ENCODE assay signal across 19 cellular contexts in genomic region chr4:150316332-150317205, GRCh38.
A peak's percentile ranks its signal among the peaks of the same experiment; 100 is the strongest.
DNase-seq lines count a peak whose midpoint lies in the region; TF ChIP-seq lines count a peak whose summit lies in the region.
"Had no signal": no experiment of that assay in that cellular context is flagged by ENCODE, and none has a peak within 500 bp of the region (broad histone marks: within the 10 kb centered on the region; RNA-seq: fewer than 3 reads in every experiment).

No MANE protein-coding gene starts in this region.

- H3T11ph ChIP-seq in H9 (ENCODE audit: low read length) = no peak overlapping the region

- no peak overlapping the region for H3K4me2 ChIP-seq in H9 (ENCODE audit: insufficient read depth, insufficient read length, low read length)

- H3K23me2 ChIP-seq in H9 (ENCODE audit: insufficient read length, low read depth, low read length, poor library complexity, severe bottlenecking) = no peaks in the 10 kb centered on the region

- H3K36me3 ChIP-seq in A673 (ENCODE audit: insufficient read depth, low read length, poor library complexity, severe bottlenecking) (no peaks in the 10 kb centered on the region), esophagus squamous epithelium (peaks cover 0 to 31% (median 0%) of the 10 kb centered on the region in 3 donors)
- H3K36me3 ChIP-seq: upper lobe of right lung had no signal

- POLR2A ChIA-PET in A673 (lab: Charles Lee; ENCODE audit: low non-redundant PET) = no interaction called here

- no peak overlapping the region for H3K14ac ChIP-seq in H9 (ENCODE audit: insufficient read depth, low read length)

- H3K9me3 ChIP-seq in A673 (ENCODE audit: low read depth, low read length, poor library complexity, severe bottlenecking) (no peaks in the 10 kb centered on the region), esophagus squamous epithelium (no peaks in the 10 kb centered on the region), H9 (ENCODE audit: control insufficient read depth, low read depth, low read length) (no peaks in the 10 kb centered on the region)
- H3K9me3 ChIP-seq: left ventricle myocardium inferior, spleen, upper lobe of right lung had no signal

- H2AK5ac ChIP-seq in H9 (ENCODE audit: insufficient read length, low read length) = no peak overlapping the region

- H3K23ac ChIP-seq in H9 (ENCODE audit: insufficient read length, low read depth, low read length) = no peak overlapping the region

- H3K4me1 Mint-ChIP-seq in activated T-helper 2 cell treated with anti-CD3 and anti-CD28 coated beads, Interferon-gamma antibody, Interleukin-2, Interleukin-4, amounts not matched to agents 10 μg/mL and 5 μg/mL and 100 μg/mL, durations not matched to agents 14 hours and 24 hours and 36 hours (ENCODE audit: low read depth) = peaks cover 5% of the 10 kb centered on the region
- H3K4me1 Mint-ChIP-seq in H9 = peaks cover 15 to 20% of the 10 kb centered on the region in 2 experiments

- H2BK20ac ChIP-seq in H9 (ENCODE audit: low read depth, low read length, poor library complexity, severe bottlenecking) = no peak overlapping the region

- H4K20me1 ChIP-seq in H9 (ENCODE audit: control insufficient read depth, insufficient read depth, insufficient read length) = no peaks in the 10 kb centered on the region

- TF ChIP-seq POLR2A in esophagus squamous epithelium (IDR thresholded peaks at IDR 0.05) = no peak

- TF ChIP-seq CTCF in A673 (conservative IDR thresholded peaks at IDR 0.05; ENCODE audit: low read depth, low read length) = no peak
- no peak for TF ChIP-seq CTCF in esophagus squamous epithelium (IDR thresholded peaks at IDR 0.05)
- no peak for TF ChIP-seq CTCF in H9 (conservative IDR thresholded peaks at IDR 0.05)

- H3K79me1 ChIP-seq in H9 (ENCODE audit: insufficient read depth, low read depth, low read length, poor library complexity, severe bottlenecking) = no peaks in the 10 kb centered on the region

- H3K4me3 Mint-ChIP-seq in activated T-helper 2 cell treated with anti-CD3 and anti-CD28 coated beads, Interferon-gamma antibody, Interleukin-2, Interleukin-4, amounts not matched to agents 10 μg/mL and 5 μg/mL and 100 μg/mL, durations not matched to agents 14 hours and 24 hours and 36 hours (ENCODE audit: low read depth) = no peak overlapping the region
- no peak overlapping the region; a peak in 1 of 5 replicates for H3K4me3 Mint-ChIP-seq in H9
- H3K4me3 Mint-ChIP-seq: T-helper 17 cell had no signal

- H3K79me2 ChIP-seq in H9 (ENCODE audit: insufficient read depth, low read length) = no peaks in the 10 kb centered on the region

- H2AFZ ChIP-seq in H9 (ENCODE audit: low read length) = no peak overlapping the region

- H3K27me3 Mint-ChIP-seq in activated T-helper 2 cell treated with anti-CD3 and anti-CD28 coated beads, Interferon-gamma antibody, Interleukin-2, Interleukin-4, amounts not matched to agents 10 μg/mL and 5 μg/mL and 100 μg/mL, durations not matched to agents 14 hours and 24 hours and 36 hours (ENCODE audit: low read depth) = no peaks in the 10 kb centered on the region
- no peaks in the 10 kb centered on the region for H3K27me3 Mint-ChIP-seq in H9 (ENCODE audit: low read depth)
- H3K27me3 Mint-ChIP-seq: T-helper 17 cell had no signal

- H3K36me3 Mint-ChIP-seq in activated T-helper 2 cell treated with anti-CD3 and anti-CD28 coated beads, Interferon-gamma antibody, Interleukin-2, Interleukin-4, amounts not matched to agents 10 μg/mL and 5 μg/mL and 100 μg/mL, durations not matched to agents 14 hours and 24 hours and 36 hours (ENCODE audit: low read depth) = peaks cover 16% of the 10 kb centered on the region
- H3K36me3 Mint-ChIP-seq in H9 (ENCODE audit: insufficient read depth in 1 of 3, low read depth in 3 of 3) = peaks cover 0 to 3% (median 0%) of the 10 kb centered on the region in 3 experiments; a peak in 1 of 7 replicates

- H4K8ac ChIP-seq in H9 (replicated peaks; ENCODE audit: insufficient read length, low read depth, low read length) = no peak overlapping the region

- H2BK12ac ChIP-seq in H9 (ENCODE audit: insufficient read length, low read depth, low read length) = no peak overlapping the region

- no peak overlapping the region for H2BK120ac ChIP-seq in H9 (ENCODE audit: low read depth, low read length, poor library complexity, severe bottlenecking)

- no TSS peak for BruUV-seq in A673 (replicated peaks; lab: Mats Ljungman, UMichigan)

- H3K4me3 ChIP-seq in A673 (ENCODE audit: low read depth, low read length, poor library complexity, severe bottlenecking) (no peak overlapping the region), esophagus squamous epithelium (no peak overlapping the region)
- H3K4me3 ChIP-seq: left ventricle myocardium inferior, spleen, upper lobe of right lung had no signal

- CTCF ChIA-PET in A673 (lab: Charles Lee) = no interaction called here

- no peak overlapping the region for H3K4ac ChIP-seq in H9 (ENCODE audit: low read depth, low read length)

- peaks cover 34% of the 10 kb centered on the region for H3K4me1 ChIP-seq in A673 (ENCODE audit: insufficient read depth, low read length, poor library complexity, severe bottlenecking)
- H3K4me1 ChIP-seq in esophagus squamous epithelium = no peaks in the 10 kb centered on the region
- H3K4me1 ChIP-seq in H9 (ENCODE audit: insufficient read depth, low read length) = peaks cover 14% of the 10 kb centered on the region
- H3K4me1 ChIP-seq: foreskin keratinocyte, left ventricle myocardium inferior, spleen, upper lobe of right lung had no signal

- no peaks in the 10 kb centered on the region for H3K27me3 ChIP-seq in A673 (replicated peaks; ENCODE audit: insufficient read depth, low read depth, low read length, poor library complexity)
- H3K27me3 ChIP-seq in esophagus squamous epithelium = no peaks in the 10 kb centered on the region
- H3K27me3 ChIP-seq in H9 (ENCODE audit: insufficient read depth, low read length) = no peaks in the 10 kb centered on the region
- H3K27me3 ChIP-seq: foreskin keratinocyte, spleen, upper lobe of right lung had no signal

- no peak overlapping the region for H2BK15ac ChIP-seq in H9 (ENCODE audit: low read depth, low read length)

- H3K9ac ChIP-seq in H9 (ENCODE audit: extremely low read depth, insufficient read length, low read length) = no peak overlapping the region

- no peak overlapping the region for H4K5ac ChIP-seq in H9 (ENCODE audit: insufficient read length, low read depth, low read length)

- H3K9me3 Mint-ChIP-seq in activated T-helper 2 cell treated with anti-CD3 and anti-CD28 coated beads, Interferon-gamma antibody, Interleukin-2, Interleukin-4, amounts not matched to agents 10 μg/mL and 5 μg/mL and 100 μg/mL, durations not matched to agents 14 hours and 24 hours and 36 hours = no peaks in the 10 kb centered on the region
- no peaks in the 10 kb centered on the region for H3K9me3 Mint-ChIP-seq in H9

- peak; percentile 42 for DNase-seq in A673 (ENCODE audit: low spot score)
- DNase-seq in GF-D8 (lab: John Stamatoyannopoulos, UW) = peak; percentile 81
- DNase-seq in NCI-H460 (ENCODE audit: extremely low read depth, low read depth) = peak; percentile 3
- peak; percentile 9 for DNase-seq in cerebellar cortex (ENCODE audit: low spot score)
- no peak for DNase-seq in activated T-helper 2 cell treated with anti-CD3 and anti-CD28 coated beads, Interferon-gamma antibody, Interleukin-2, Interleukin-4, amounts not matched to agents 10 μg/mL and 5 μg/mL and 100 μg/mL, durations not matched to agents 14 hours and 24 hours and 36 hours (ENCODE audit: low spot score)
- DNase-seq in esophagus squamous epithelium (lab: John Stamatoyannopoulos, UW) = no peak
- DNase-seq in H9 = no peak
- no peak for DNase-seq in hepatic stellate cell (ENCODE audit: low spot score)
- DNase-seq: activated CD4-positive, alpha-beta T cell treated with anti-CD3 and anti-CD28 coated beads for 1 hour; activated naive CD4-positive, alpha-beta T cell treated with anti-CD3 and anti-CD28 coated beads, Interleukin-2, amount 50 U/mL, for 16 hours; effector CD4-positive, alpha-beta T cell; foreskin keratinocyte; left ventricle myocardium inferior; NCI-H2029; NCI-H526 treated with DMSO at 0.1 percent for 48 hours; spleen; stimulated activated naive CD8-positive, alpha-beta T cell treated with anti-CD3 and anti-CD28 coated beads, Interleukin-15, Interleukin-2, amounts not matched to agents 100 U/mL and 50 U/mL, for 24 hours; T-helper 17 cell; upper lobe of right lung had no signal

- H3K18ac ChIP-seq in H9 (ENCODE audit: insufficient read length, low read depth, low read length) = no peak overlapping the region

- peak overlapping the region; percentile 74 for H3K27ac ChIP-seq in A673 (ENCODE audit: low read depth, low read length, poor library complexity, severe bottlenecking)
- no peak overlapping the region for H3K27ac ChIP-seq in esophagus squamous epithelium
- H3K27ac ChIP-seq in H9 (ENCODE audit: insufficient read length, low read depth, low read length) = no peak overlapping the region
- H3K27ac ChIP-seq: foreskin keratinocyte, left ventricle myocardium inferior, spleen, upper lobe of right lung had no signal

- intact Hi-C loops in A673 (cut with micrococcal nuclease; ENCODE audit: unreplicated experiment) (no loop called here), esophagus squamous epithelium (cut with DNase I) (no loop called here)
- intact Hi-C loops in activated T-helper 2 cell treated with anti-CD3 and anti-CD28 coated beads, Interferon-gamma antibody, Interleukin-2, Interleukin-4, amounts not matched to agents 10 μg/mL and 5 μg/mL and 100 μg/mL, durations not matched to agents 14 hours and 24 hours and 36 hours (cut with micrococcal nuclease) = no loop called here

- WGBS in esophagus squamous epithelium, 2 donors = 73 to 77% methylated on average over 6 of the region's 6 CpGs
- WGBS in H9 (ENCODE audit: extremely low coverage, insufficient read length, low lambda C conversion rate) = no CpG with 5 or more reads among the region's 6 CpGs

- no peak overlapping the region for H3K27ac Mint-ChIP-seq in activated T-helper 2 cell treated with anti-CD3 and anti-CD28 coated beads, Interferon-gamma antibody, Interleukin-2, Interleukin-4, amounts not matched to agents 10 μg/mL and 5 μg/mL and 100 μg/mL, durations not matched to agents 14 hours and 24 hours and 36 hours
- H3K27ac Mint-ChIP-seq in H9 = no peak overlapping the region
- H3K27ac Mint-ChIP-seq: T-helper 17 cell had no signal

- no peak overlapping the region for H3K56ac ChIP-seq in H9 (ENCODE audit: insufficient read length, low read depth, low read length)

- H2BK5ac ChIP-seq in H9 (ENCODE audit: insufficient read length, low read length) = no peak overlapping the region

- H4K91ac ChIP-seq in H9 (ENCODE audit: insufficient read length, low read depth, low read length) = no peak overlapping the region

Comparison
In these comparisons a context has a peak if more than half of its experiments do, and no peak if none do; other contexts are left out.
1. DNase-seq: peak in A673 (single experiment), GF-D8 (single experiment), NCI-H460 (single experiment) and cerebellar cortex (single experiment); none in activated T-helper 2 cell treated with anti-CD3 and anti-CD28 coated beads, Interferon-gamma antibody, Interleukin-2, Interleukin-4, amounts not matched to agents 10 μg/mL and 5 μg/mL and 100 μg/mL, durations not matched to agents 14 hours and 24 hours and 36 hours (single experiment), esophagus squamous epithelium (single experiment), H9 (single experiment) and hepatic stellate cell (single experiment).